1 cellular context compared by ENCODE assay signal in genomic region chr4:151783867-151784266, GRCh38.
TF ChIP-seq lines count a peak whose summit lies in the region.

No MANE protein-coding gene starts in this region.

TF ChIP-seq in H1, 55 proteins besides CTCF, POLR2A, EP300 and RAD21:
- no peak for TF ChIP-seq ZNF274 (IDR thresholded peaks at IDR 0.05; ENCODE audit: borderline replicate concordance, extremely low read depth, low read length)
- TF ChIP-seq ASH2L (IDR thresholded peaks at IDR 0.05; ENCODE audit: low read length): no peak
- no peak for TF ChIP-seq CHD2 (IDR thresholded peaks at IDR 0.05; ENCODE audit: low read length)
- no peak for TF ChIP-seq TCF12 (IDR thresholded peaks at IDR 0.05; ENCODE audit: low read depth, low read length)
- no peak for TF ChIP-seq SIX5 (IDR thresholded peaks at IDR 0.05; ENCODE audit: low read depth, low read length)
- no peak for TF ChIP-seq RNF2 (IDR thresholded peaks at IDR 0.05; ENCODE audit: borderline replicate concordance, low read depth, low read length, missing control alignments, poor library complexity, severe bottlenecking)
- TF ChIP-seq HDAC6 (IDR thresholded peaks at IDR 0.05; ENCODE audit: low read depth, low read length): no peak
- no peak for TF ChIP-seq CEBPB (IDR thresholded peaks at IDR 0.05; ENCODE audit: low read depth, low read length)
- no peak for TF ChIP-seq CBX8 (IDR thresholded peaks at IDR 0.05; ENCODE audit: borderline replicate concordance, low read depth, low read length)
- TF ChIP-seq ATF2 (IDR thresholded peaks at IDR 0.05; ENCODE audit: low read length): no peak
- TF ChIP-seq MAFK (IDR thresholded peaks at IDR 0.05; ENCODE audit: low read depth, low read length): no peak
- TF ChIP-seq RBBP5 (IDR thresholded peaks at IDR 0.05; ENCODE audit: borderline replicate concordance, low read depth, low read length): no peak
- TF ChIP-seq NRF1 (IDR thresholded peaks at IDR 0.05; ENCODE audit: low read depth, low read length): no peak
- no peak for TF ChIP-seq FOSL1 (IDR thresholded peaks at IDR 0.05; ENCODE audit: insufficient read depth, low read depth, low read length)
- TF ChIP-seq SP4 (IDR thresholded peaks at IDR 0.05; ENCODE audit: low read length): no peak
- no peak for TF ChIP-seq TEAD4 (IDR thresholded peaks at IDR 0.05; ENCODE audit: low read depth, low read length)
